ENCODE assay signal across 8 cellular contexts in genomic region chr7:107044347-107045194, GRCh38. TPM values are rescaled to one million over a fixed set of nuclear protein-coding genes. Genes with fewer than 3 reads are reported as not detected.
DNase-seq lines count a peak whose midpoint lies in the region; ATAC-seq and TF ChIP-seq lines count a peak whose summit lies in the region.

Gene PRKAR2B (plus strand): TSS chr7:107044705. CDS start chr7:107044908, 203 bp downstream.

- peaks cover 3% of the 10 kb centered on the region for H3K79me1 ChIP-seq in trophoblast cell (ENCODE audit: low read length)

- peak within 1 kb of the TSS; percentile 96 for H2AFZ ChIP-seq in trophoblast cell (ENCODE audit: insufficient read depth, low read length, poor library complexity)

- peak within 1 kb of the TSS; percentile 30 for H3K27ac Mint-ChIP-seq in activated naive CD8-positive, alpha-beta T cell treated with anti-CD3 and anti-CD28 coated beads, Interleukin-2, amount 50 U/mL, for 24 hours

- no peaks in the 10 kb centered on the region for H3K9me3 Mint-ChIP-seq in activated naive CD8-positive, alpha-beta T cell treated with anti-CD3 and anti-CD28 coated beads, Interleukin-2, amount 50 U/mL, for 24 hours

- H3K4me3 Mint-ChIP-seq in activated naive CD8-positive, alpha-beta T cell treated with anti-CD3 and anti-CD28 coated beads, Interleukin-2, amount 50 U/mL, for 24 hours: peak within 1 kb of the TSS; percentile 79

- no peaks in the 10 kb centered on the region for H3K36me3 ChIP-seq in trophoblast cell (ENCODE audit: control insufficient read depth in 1 of 2, insufficient read depth in 2 of 2, low read length in 2 of 2)
- no peaks in the 10 kb centered on the region for H3K36me3 ChIP-seq in tibial nerve

- H3K27me3 Mint-ChIP-seq in activated naive CD8-positive, alpha-beta T cell treated with anti-CD3 and anti-CD28 coated beads, Interleukin-2, amount 50 U/mL, for 24 hours: peaks cover 39% of the 10 kb centered on the region

- no peak within 1 kb of the TSS for H2BK5ac ChIP-seq in trophoblast cell (ENCODE audit: low read depth, low read length, poor library complexity)

- peak; percentile 89 for ATAC-seq in activated naive CD8-positive, alpha-beta T cell treated with anti-CD3 and anti-CD28 coated beads, Interleukin-2, amount 50 U/mL, for 24 hours

- no peak within 1 kb of the TSS for H4K12ac ChIP-seq in trophoblast cell (ENCODE audit: low read depth, low read length)

- H3K4me1 Mint-ChIP-seq in activated naive CD8-positive, alpha-beta T cell treated with anti-CD3 and anti-CD28 coated beads, Interleukin-2, amount 50 U/mL, for 24 hours: peaks cover 9% of the 10 kb centered on the region

- TF ChIP-seq CTCF in tibial nerve (IDR thresholded peaks at IDR 0.05): peak in 3 of 5 experiments; percentile 17 to 30 (median 29)

- H3K4me3 ChIP-seq in trophoblast cell (ENCODE audit: low read depth, low read length) (peak within 1 kb of the TSS; percentile 90), tibial nerve (peak within 1 kb of the TSS; percentile 64 to 80 (median 70))

- H3K36me3 Mint-ChIP-seq in activated naive CD8-positive, alpha-beta T cell treated with anti-CD3 and anti-CD28 coated beads, Interleukin-2, amount 50 U/mL, for 24 hours (ENCODE audit: low read depth): no peaks in the 10 kb centered on the region

- no peaks in the 10 kb centered on the region for H3K79me2 ChIP-seq in trophoblast cell (ENCODE audit: control insufficient read depth, insufficient read depth, low read length, poor library complexity)

- WGBS in trophoblast cell (ENCODE audit: extremely low coverage, insufficient coverage, insufficient read length): no CpG with 5 or more reads among the region's 110 CpGs
- WGBS in tibial nerve, 2 donors: 1% methylated on average over 58 to 65 of the region's 110 CpGs

- H3K9me3 ChIP-seq in trophoblast cell (ENCODE audit: insufficient read depth, low read depth, low read length): no peaks in the 10 kb centered on the region
- no peaks in the 10 kb centered on the region for H3K9me3 ChIP-seq in tibial nerve

- H3K18ac ChIP-seq in trophoblast cell (ENCODE audit: low read length): peak within 1 kb of the TSS; percentile 59

- H2BK120ac ChIP-seq in trophoblast cell (ENCODE audit: insufficient read depth, low read length, poor library complexity): peak within 1 kb of the TSS; percentile 18

- peak within 1 kb of the TSS; percentile 75 for H3K9ac ChIP-seq in trophoblast cell (ENCODE audit: low read length)

- H3K27me3 ChIP-seq in trophoblast cell (ENCODE audit: insufficient read depth, low read length): no peaks in the 10 kb centered on the region
- no peaks in the 10 kb centered on the region for H3K27me3 ChIP-seq in tibial nerve

- H3K4me1 ChIP-seq in trophoblast cell (ENCODE audit: control insufficient read depth in 1 of 2, insufficient read depth in 2 of 2, low read length in 2 of 2): peaks cover 2 to 6% of the 10 kb centered on the region in 2 experiments
- peaks cover 0 to 26% (median 5%) of the 10 kb centered on the region in 4 donors for H3K4me1 ChIP-seq in tibial nerve

- peak; percentile 4 to 26 for TF ChIP-seq POLR2A in tibial nerve (IDR thresholded peaks at IDR 0.05)

- peak in 1 of 2 donors; percentile 48 for TF ChIP-seq EP300 in tibial nerve (IDR thresholded peaks at IDR 0.05)

- H3K27ac ChIP-seq in trophoblast cell (ENCODE audit: low read depth, low read length): peak within 1 kb of the TSS; percentile 49
- H3K27ac ChIP-seq in tibial nerve: peak within 1 kb of the TSS; percentile 78 to 91 (median 84)

- DNase-seq in EL: peak; percentile 79
- peak; percentile 40 for DNase-seq in HCEC 1CT
- peak; percentile 55 for DNase-seq in MV-4-11 (lab: John Stamatoyannopoulos, UW)
- peak; percentile 67 for DNase-seq in SW480 (ENCODE audit: low spot score)
- DNase-seq in activated naive CD8-positive, alpha-beta T cell treated with anti-CD3 and anti-CD28 coated beads, Interleukin-2, amount 50 U/mL, for 24 hours: peak; percentile 73
- peak; percentile 78 for DNase-seq in cardiac septum (ENCODE audit: low spot score)
- DNase-seq in trophoblast cell: peak; percentile 45 to 76
- DNase-seq in tibial nerve (ENCODE audit: low spot score in 2 of 2): peak; percentile 51 to 61

- H4K91ac ChIP-seq in trophoblast cell (ENCODE audit: low read depth, low read length): peak within 1 kb of the TSS; percentile 31

- intact Hi-C loops in cardiac septum (cut with DNase I): no loop called here

- no peak within 1 kb of the TSS for H3K4ac ChIP-seq in trophoblast cell (ENCODE audit: low read depth, low read length)

- peak within 1 kb of the TSS; percentile 43 for H4K8ac ChIP-seq in trophoblast cell (ENCODE audit: low read depth, low read length)

- no peak within 1 kb of the TSS for H2BK12ac ChIP-seq in trophoblast cell (ENCODE audit: low read length)

- H3K4me2 ChIP-seq in trophoblast cell (ENCODE audit: low read length): peak within 1 kb of the TSS; percentile 100

- no peak within 1 kb of the TSS for H2AK5ac ChIP-seq in trophoblast cell (ENCODE audit: low read length)

- peak within 1 kb of the TSS; percentile 25 for H3K23ac ChIP-seq in trophoblast cell (ENCODE audit: low read length)

- peak within 1 kb of the TSS; percentile 77 for H3K14ac ChIP-seq in trophoblast cell (ENCODE audit: low read length)

RNA-seq across cellular contexts. Expression of gene PRKAR2B, which starts in this region (rescaled TPM):
- total RNA-seq in cardiac septum: 37.7 TPM
- 9.0 and 9.1 TPM in 2 replicates for polyA plus RNA-seq in trophoblast cell (2013)
- 10 to 100 TPM; 33.1 to 54.6 (median 51.5) TPM for total RNA-seq in tibial nerve

Comparison
In these comparisons a context has a peak if more than half of its experiments do, and no peak if none do; other contexts are left out.
1. Peak in every context shown above with its lines: DNase-seq, ATAC-seq, H3K4me3 ChIP-seq and H3K27ac ChIP-seq.